15 cellular contexts compared by ENCODE assay signal in the genomic region with DNA sequence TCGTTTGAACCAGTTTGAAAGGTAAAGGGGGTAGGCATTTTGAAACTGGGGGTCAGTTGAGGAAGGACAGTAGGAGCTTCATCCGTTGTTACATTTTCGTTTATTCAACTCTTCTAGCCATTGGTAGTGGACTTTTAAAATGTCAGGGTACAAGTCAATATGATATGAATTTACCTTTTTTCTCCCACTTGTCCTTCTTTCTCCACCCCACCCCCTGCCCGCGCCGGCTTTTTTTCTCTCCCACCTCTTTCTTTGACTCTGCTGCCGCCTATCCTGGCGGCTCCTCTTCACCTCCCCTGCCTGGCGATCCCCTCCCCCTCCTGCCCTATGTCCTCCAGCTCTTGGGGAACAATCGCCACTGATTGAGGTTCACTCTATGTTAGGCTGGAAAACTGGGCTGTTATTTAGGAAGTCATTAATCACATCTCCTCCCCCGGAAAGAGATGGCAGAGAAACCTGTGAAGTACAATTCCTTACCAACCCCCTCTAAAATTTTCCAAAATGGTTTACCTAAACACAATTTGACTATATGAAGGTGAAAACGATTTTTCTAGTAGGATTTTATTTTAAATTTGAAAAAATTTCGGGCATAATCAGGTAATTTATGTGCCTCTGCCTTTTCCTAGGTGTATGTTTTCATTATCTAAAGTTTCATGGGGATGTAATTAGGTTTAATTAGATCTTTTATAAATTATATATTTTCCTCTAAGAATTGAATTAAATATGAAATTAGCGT. TPM values are rescaled to one million over a fixed set of nuclear protein-coding genes. Genes with fewer than 3 reads are reported as not detected.
DNase-seq lines count a peak whose midpoint lies in the region; ATAC-seq, FAIRE-seq and TF ChIP-seq lines count a peak whose summit lies in the region.
"Had no signal": no experiment of that assay in that cellular context is flagged by ENCODE, and none has a peak within 500 bp of the region (broad histone marks: within the 10 kb centered on the region; RNA-seq: fewer than 3 reads in every experiment).

No MANE protein-coding gene starts in this region.

- H3K27me3 Mint-ChIP-seq in GM23338 (ENCODE audit: insufficient read depth, low read depth, poor library complexity) (peaks cover 17% of the 10 kb centered on the region), mesothelial cell of epicardium (ENCODE audit: low read depth) (peaks cover 21% of the 10 kb centered on the region)

- peak overlapping the region; percentile 47 to 97 for H3K9ac ChIP-seq in K562 (ENCODE audit: insufficient read depth in 1 of 2, low read depth in 2 of 2, low read length in 2 of 2)

- H3K36me3 Mint-ChIP-seq in GM23338 (ENCODE audit: low read depth) (peaks cover 16% of the 10 kb centered on the region), mesothelial cell of epicardium (no peaks in the 10 kb centered on the region)

- H2AFZ ChIP-seq in GM23338 (no peak overlapping the region), K562 (ENCODE audit: low read depth, low read length) (peak overlapping the region; percentile 80)

- in situ Hi-C loops in K562 (cut with MboI) (no loop called here), GM13976 (cut with MboI; ENCODE audit: low sequenced_read_pairs, unreplicated experiment) (no loop called here)

- peak; percentile 85 for FAIRE-seq in K562 (lab: Jason Lieb, UNC)

- H3K27ac Mint-ChIP-seq in GM23338 (peak overlapping the region; percentile 99), mesothelial cell of epicardium (peak overlapping the region; percentile 91)
- H3K27ac Mint-ChIP-seq: activated naive CD4-positive, alpha-beta T cell treated with anti-CD3 and anti-CD28 coated beads, Interleukin-2, amount 50 U/mL, for 24 hours had no signal

- peak; percentile 22 to 44; a peak in 3 of 4 replicates for TF ChIP-seq RAD21 in K562 (CRISPR knock-in tag; conservative IDR thresholded peaks at IDR 0.05 in 1 of 2, IDR thresholded peaks at IDR 0.05 in 1 of 2)

- no peaks in the 10 kb centered on the region; the same call in 1 of the 2 replicates for H3F3A ChIP-seq in GM23338 (replicated peaks; ENCODE audit: low read depth)

- TF ChIP-seq POLR2A in K562 (conservative IDR thresholded peaks at IDR 0.05) = peak; percentile 71

- no TSS peak for BruUV-seq in K562 (replicated peaks; lab: Mats Ljungman, UMichigan)

- POLR2A ChIA-PET in K562 (lab: Yijun Ruan, JAX) = interaction anchor here (0.6 to 6.2 kb wide), 7 partner anchors 9 to 224 kb away, joined by 3 to 67 read pairs (median 4); no protein-coding TSS in a partner anchor

- DNase-seq in GM23338 (ENCODE audit: low spot score) = peak; percentile 94
- peak; percentile 76 for DNase-seq in NCI-H2227 (lab: John Stamatoyannopoulos, UW; ENCODE audit: unreplicated experiment)
- peak; percentile 77 to 94 (median 80) for DNase-seq in K562 (ENCODE audit: extremely low read depth in 1 of 4, low spot score in 3 of 4)
- DNase-seq in mesothelial cell of epicardium (ENCODE audit: low spot score in 2 of 2, unreplicated experiment in 2 of 2) = no peak
- DNase-seq in epidermal melanocyte (ENCODE audit: insufficient read length, low spot score) = no peak
- no peak for DNase-seq in GM13976 (ENCODE audit: low spot score)
- no peak for DNase-seq in NCI-H345 (lab: John Stamatoyannopoulos, UW)
- no peak for DNase-seq in mesenteric fat pad (ENCODE audit: low spot score)
- DNase-seq: activated CD4-positive, alpha-beta T cell treated with anti-CD3 and anti-CD28 coated beads, Interleukin-2, amount 50 U/mL, for 4 hours; KG1; ovary; stimulated activated naive CD4-positive, alpha-beta T cell treated with Interleukin-2 at 50 U/mL for 16 hours had no signal

- peak; percentile 76 for TF ChIP-seq EP300 in K562 (IDR thresholded peaks at IDR 0.05; ENCODE audit: low read length)

- H3K27me3 ChIP-seq in GM23338 (ENCODE audit: insufficient read depth) (no peaks in the 10 kb centered on the region), K562 (ENCODE audit: control insufficient read depth in 2 of 2, insufficient read depth in 2 of 2, low read length in 2 of 2) (no peaks in the 10 kb centered on the region)
- H3K27me3 ChIP-seq: ovary had no signal

- peak overlapping the region; percentile 72 for H3K4me2 ChIP-seq in GM23338
- H3K4me2 ChIP-seq in K562 (ENCODE audit: insufficient read depth, low read length) = peak overlapping the region; percentile 83

- 2% methylated on average over 13 of the region's 14 CpGs for WGBS in K562 (ENCODE audit: insufficient coverage, low coverage, missing lambda C conversion rate)

- 0 out of 4 replicates have a peak, but pooled peaks of 1 of the 2 experiments have one; percentile 22 for TF ChIP-seq CTCF in GM23338 (conservative IDR thresholded peaks at IDR 0.05; ENCODE audit: low read depth in 2 of 2)
- TF ChIP-seq CTCF in K562 (IDR thresholded peaks at IDR 0.05 in 2 of 3, conservative IDR thresholded peaks at IDR 0.05 in 1 of 3; ENCODE audit: insufficient read depth in 2 of 3, low read depth in 1 of 3, low read length in 3 of 3) = peak; percentile 10 to 36 (median 22); a peak in 2 of 6 replicates
- TF ChIP-seq CTCF in mesothelial cell of epicardium (IDR thresholded peaks at IDR 0.05; ENCODE audit: unreplicated experiment) = no peak
- no peak for TF ChIP-seq CTCF in GM13976 (IDR thresholded peaks at IDR 0.05; ENCODE audit: borderline replicate concordance, control extremely low read depth, extremely low read depth, insufficient read depth, missing control alignments)

- H3K36me3 ChIP-seq in GM23338 (ENCODE audit: insufficient read depth) (no peaks in the 10 kb centered on the region), K562 (ENCODE audit: control insufficient read depth, insufficient read depth, low read length) (peaks cover 3% of the 10 kb centered on the region; the same call in 1 of the 3 replicates)
- H3K36me3 ChIP-seq: ovary had no signal

- ATAC-seq in GM23338 (peak; percentile 67), K562 (peak; percentile 41)

- no peaks in the 10 kb centered on the region for H3K9me1 ChIP-seq in K562 (ENCODE audit: control insufficient read depth, insufficient read depth, low read length)

- no peaks in the 10 kb centered on the region for H3K9me3 ChIP-seq in K562 (replicated peaks; ENCODE audit: control insufficient read depth, insufficient read depth, low read depth, low read length)

- CTCF ChIA-PET in K562 (lab: Yijun Ruan, JAX; ENCODE audit: low intra/inter-chr PET ratio) = no interaction called here

- no peaks in the 10 kb centered on the region for H3K9me2 ChIP-seq in GM23338 (ENCODE audit: insufficient read depth)

- peak overlapping the region; percentile 57 for H3K4me3 ChIP-seq in GM23338
- H3K4me3 ChIP-seq in K562 = peak overlapping the region; percentile 56
- H3K4me3 ChIP-seq: ovary had no signal

- peaks cover 37% of the 10 kb centered on the region for H3K79me2 ChIP-seq in GM23338 (replicated peaks; ENCODE audit: insufficient read depth)
- H3K79me2 ChIP-seq in K562 (ENCODE audit: control insufficient read depth, insufficient read depth, low read length) = peaks cover 62% of the 10 kb centered on the region

- intact Hi-C loops in K562 (cut with micrococcal nuclease) = loop anchor here (2.0 to 5.0 kb wide), 3 partner anchors 17 to 446 kb away; partner anchors contain the start of gene PREP

- H3K27ac ChIP-seq in GM23338 (ENCODE audit: low read depth) = peak overlapping the region; percentile 100
- peak overlapping the region; percentile 98 for H3K27ac ChIP-seq in K562 (ENCODE audit: extremely low read depth, low read depth, low read length)
- H3K27ac ChIP-seq: C4-2B, ovary had no signal

- H3K9me3 Mint-ChIP-seq in GM23338 = no peaks in the 10 kb centered on the region
- H3K9me3 Mint-ChIP-seq in mesothelial cell of epicardium = no peaks in the 10 kb centered on the region

- H3K4me3 Mint-ChIP-seq in GM23338 = peak overlapping the region; percentile 91
- H3K4me3 Mint-ChIP-seq in mesothelial cell of epicardium = peak overlapping the region; percentile 81
- H3K4me3 Mint-ChIP-seq: activated naive CD4-positive, alpha-beta T cell treated with anti-CD3 and anti-CD28 coated beads, Interleukin-2, amount 50 U/mL, for 24 hours had no signal

- H4K20me1 ChIP-seq in GM23338 (replicated peaks; ENCODE audit: insufficient read depth) (no peaks in the 10 kb centered on the region), K562 (replicated peaks; ENCODE audit: control insufficient read depth, insufficient read depth, low read length) (no peaks in the 10 kb centered on the region)

- peaks cover 41% of the 10 kb centered on the region for H3K4me1 Mint-ChIP-seq in GM23338
- H3K4me1 Mint-ChIP-seq in mesothelial cell of epicardium = peaks cover 40% of the 10 kb centered on the region

- H3K4me1 ChIP-seq in GM23338 (ENCODE audit: insufficient read depth) (peaks cover 39% of the 10 kb centered on the region), K562 (replicated peaks in 1 of 2; ENCODE audit: control insufficient read depth in 2 of 2, insufficient read depth in 2 of 2, low read length in 2 of 2) (peaks cover 6 to 8% of the 10 kb centered on the region in 2 experiments; a peak in 4 of 5 replicates)

TF ChIP-seq in GM23338, 12 proteins besides CTCF, POLR2A, EP300 and RAD21 (continues in another document):
- TF ChIP-seq NANOG (IDR thresholded peaks at IDR 0.05; ENCODE audit: borderline replicate concordance) = peak; percentile 45; the same call in 1 of the 2 replicates

RNA-seq across cellular contexts. Expression of gene LIN28B, which starts 0.8 kb away (rescaled TPM):
- 96.4 and 99.2 TPM in 2 replicates for total RNA-seq in GM23338 (2014; rRNA removed; shearing (Covaris generic))
- polyA plus RNA-seq in GM23338 (2016; fragmentation: Nextera tagmentation; extraction: Ambion mirVana) = 28.9 and 35.3 TPM in 2 replicates
- total RNA-seq in K562 (2011; cell fraction: chromatin; rRNA removed; ENCODE audit: low replicate concordance) = 5.2 and 15.0 TPM in 2 replicates
- total RNA-seq in K562 (2011; cell fraction: nucleolus; rRNA removed) = 3.5 and 6.6 TPM in 2 replicates
- total RNA-seq in K562 (2011; cell fraction: nucleoplasm; rRNA removed) = 10.7 and 20.8 TPM in 2 replicates
- total RNA-seq in K562 (2014; rRNA removed) = 42.1 and 42.8 TPM in 2 replicates
- total RNA-seq in K562 (2014; rRNA removed; fragmentation: Illumina TruSeq; extraction: Trizol) = 77.3 and 85.4 TPM in 2 replicates
- 70.4 and 77.0 TPM in 2 replicates for total RNA-seq in K562 (2015; rRNA removed; fragmentation: Illumina TruSeq; extraction: Trizol)
- 50.5 and 52.7 TPM in 2 replicates for total RNA-seq in K562 (2021)
- polyA plus RNA-seq in K562 (2011; rRNA removed) = 25.5 and 36.3 TPM in 2 replicates
- polyA plus RNA-seq in K562 (2011; cell fraction: cytosol; rRNA removed) = 7.4 and 15.1 TPM in 2 replicates
- polyA plus RNA-seq in K562 (2011; cell fraction: nucleus; rRNA removed) = 7.3 and 10.4 TPM in 2 replicates
- polyA plus RNA-seq in K562 (2012) = 25.1 and 34.8 TPM in 2 replicates
- polyA plus RNA-seq in K562 (2014; fragmentation: Illumina TruSeq; extraction: Trizol) = 45.0 and 56.4 TPM in 2 replicates
- 10 to 100 TPM; 20.9 to 29.9 TPM for polyA plus RNA-seq in K562 (2014; fragmentation: Nextera tagmentation; extraction: Ambion mirVana)
- polyA plus RNA-seq in K562 (2014; rRNA removed) = 25.8 and 27.6 TPM in 2 replicates
- polyA minus RNA-seq in K562 (2011; rRNA and poly(A)+ RNA removed) = 51.8 and 54.2 TPM in 2 replicates
- polyA minus RNA-seq in K562 (2011; cell fraction: cytosol; rRNA and poly(A)+ RNA removed) = 20.6 and 29.0 TPM in 2 replicates
- polyA minus RNA-seq in K562 (2011; cell fraction: nucleus; rRNA and poly(A)+ RNA removed) = 6.1 and 12.8 TPM in 2 replicates
- 18.1 to 19.7 TPM (median 19.3 TPM) in 3 replicates for total RNA-seq in mesothelial cell of epicardium
- total RNA-seq in mesenteric fat pad = not detected
- polyA plus RNA-seq: liver, ovary had no signal

Comparison
In these comparisons a context has a peak if more than half of its experiments do, and no peak if none do; other contexts are left out.
1. DNase-seq: peak in GM23338 (single experiment), NCI-H2227 (single experiment) and K562 (4 of 4); none in mesothelial cell of epicardium (0 of 2), epidermal melanocyte (single experiment), GM13976 (single experiment), NCI-H345 (single experiment) and mesenteric fat pad (single experiment).
2. CTCF ChIP-seq: peak in K562 (3 of 3); none in mesothelial cell of epicardium (single experiment) and GM13976 (single experiment).